Comparison of ENCODE assay signal across 1 cellular context in genomic region chr16:53511403-53512280, GRCh38.
A peak's percentile ranks its signal among the peaks of the same experiment; 100 is the strongest.
TF ChIP-seq lines count a peak whose summit lies in the region.

No MANE protein-coding gene starts in this region.

TF ChIP-seq in liver, 16 proteins besides CTCF, POLR2A, EP300 and RAD21 (continued from another document):
- peak; percentile 86 for TF ChIP-seq REST (IDR thresholded peaks at IDR 0.05)
